ENCODE assay signal across 8 cellular contexts in genomic region chr6:104771258-104771832, GRCh38.
DNase-seq lines count a peak whose midpoint lies in the region; ATAC-seq, FAIRE-seq and TF ChIP-seq lines count a peak whose summit lies in the region.

No MANE protein-coding gene starts in this region.

- POLR2A ChIA-PET in A549 (lab: Yijun Ruan, JAX) = no interaction called here

- TF ChIP-seq EP300 in A549 (IDR thresholded peaks at IDR 0.05) (no peak), sigmoid colon (IDR thresholded peaks at IDR 0.05) (no peak)

- intact Hi-C loops in sigmoid colon (cut with DNase I) = no loop called here

- no peaks in the 10 kb centered on the region for H3K36me3 ChIP-seq in brain microvascular endothelial cell (replicated peaks)
- H3K36me3 ChIP-seq in lung (ENCODE audit: control insufficient read depth in 2 of 2, insufficient read depth in 2 of 2, low read length in 2 of 2) = peaks cover 1 to 2% of the 10 kb centered on the region in 2 donors
- peaks cover 0 to 14% (median 0%) of the 10 kb centered on the region in 4 donors for H3K36me3 ChIP-seq in sigmoid colon

- H3K27ac ChIP-seq in A549 (no peak overlapping the region), brain microvascular endothelial cell (no peak overlapping the region), lung (ENCODE audit: low read depth in 1 of 2, low read length in 1 of 2) (no peak overlapping the region), sigmoid colon (no peak overlapping the region)

- CTCF ChIA-PET in A549 (lab: Yijun Ruan, JAX) = interaction anchor here (0.9 to 1.2 kb wide), 2 partner anchors 91 to 446 kb away, joined by 3 read pairs; no protein-coding TSS in a partner anchor

- no peaks in the 10 kb centered on the region for H3K4me1 ChIP-seq in A549
- H3K4me1 ChIP-seq in lung (ENCODE audit: control insufficient read depth in 2 of 2, insufficient read depth in 2 of 2, low read length in 2 of 2) = no peaks in the 10 kb centered on the region
- no peaks in the 10 kb centered on the region for H3K4me1 ChIP-seq in sigmoid colon

- H3K4me3 ChIP-seq in A549 = no peak overlapping the region
- H3K4me3 ChIP-seq in brain microvascular endothelial cell (ENCODE audit: low read depth, low read length) = no peak overlapping the region
- no peak overlapping the region for H3K4me3 ChIP-seq in lung
- H3K4me3 ChIP-seq in sigmoid colon = no peak overlapping the region

- 3% methylated on average over 2 of the region's 2 CpGs for whole genome bisulfite sequencing in A549 (ENCODE audit: missing lambda C conversion rate)
- 48 to 61% methylated on average over 2 of the region's 2 CpGs for WGBS in lung, 2 donors
- 53 to 71% methylated on average over 2 of the region's 2 CpGs for WGBS in sigmoid colon, 2 donors

- no peak overlapping the region for H3K4me2 ChIP-seq in A549

- ATAC-seq in A549 (peak in 1 of 2 experiments; percentile 78; a peak in 3 of 6 replicates), HG02610 (IDR thresholded peaks at IDR 0.05; ENCODE audit: unreplicated experiment) (peak; percentile 71), lung (ENCODE audit: insufficient read depth, low FRiP score) (no peak), HG03108 (IDR thresholded peaks at IDR 0.05; ENCODE audit: unreplicated experiment) (no peak)

- no peaks in the 10 kb centered on the region for H3K9me3 ChIP-seq in A549
- no peaks in the 10 kb centered on the region for H3K9me3 ChIP-seq in lung (ENCODE audit: control insufficient read depth in 2 of 2, insufficient read depth in 1 of 2, low read length in 1 of 2)
- H3K9me3 ChIP-seq in sigmoid colon = no peaks in the 10 kb centered on the region

- H3K27me3 ChIP-seq in brain microvascular endothelial cell (replicated peaks) (no peaks in the 10 kb centered on the region), lung (ENCODE audit: control insufficient read depth, insufficient read depth) (no peaks in the 10 kb centered on the region), sigmoid colon (no peaks in the 10 kb centered on the region)

- TF ChIP-seq POLR2A in A549 (IDR thresholded peaks at IDR 0.05; ENCODE audit: low read length) (no peak), sigmoid colon (IDR thresholded peaks at IDR 0.05) (no peak)

- no peak for FAIRE-seq in A549 (lab: Jason Lieb, UNC)

- in situ Hi-C loops in brain microvascular endothelial cell (cut with HindIII; ENCODE audit: low pct_ligation_motif_present, low sequenced_read_pairs) = no loop called here

- peak; percentile 61 for TF ChIP-seq RAD21 in A549 (conservative IDR thresholded peaks at IDR 0.05 in 1 of 2, IDR thresholded peaks at IDR 0.05 in 1 of 2)

- DNase-seq in A549 (ENCODE audit: low read depth in 1 of 2, low spot score in 1 of 2) = peak; percentile 5 to 6
- DNase-seq in GDM1 (lab: John Stamatoyannopoulos, UW) = peak; percentile 2
- DNase-seq in NCI-H2029 (lab: John Stamatoyannopoulos, UW) = peak; percentile 8
- no peak for DNase-seq in brain microvascular endothelial cell
- DNase-seq in lung (ENCODE audit: low spot score) = no peak
- no peak for DNase-seq in sigmoid colon

- TF ChIP-seq CTCF in A549 (IDR thresholded peaks at IDR 0.05) (peak; percentile 57), brain microvascular endothelial cell (IDR thresholded peaks at IDR 0.05; ENCODE audit: low read depth, low read length, missing control alignments) (peak; percentile 20), lung (IDR thresholded peaks at IDR 0.05; ENCODE audit: control extremely low read depth, extremely low read depth) (peak; percentile 39), sigmoid colon (IDR thresholded peaks at IDR 0.05) (peak in 2 of 4 experiments; percentile 23 to 34)

TF ChIP-seq in A549, 52 proteins besides CTCF, POLR2A, EP300 and RAD21:
- TF ChIP-seq BHLHE40 (IDR thresholded peaks at IDR 0.05; ENCODE audit: low read depth, low read length) (no peak), SMC3 (IDR thresholded peaks at IDR 0.05) (0 out of 3 replicates have a peak, but pooled peaks have one; percentile 32), RARB (CRISPR knock-in tag; IDR thresholded peaks at IDR 0.05) (no peak)

Comparison
In these comparisons a context has a peak if more than half of its experiments do, and no peak if none do; other contexts are left out.
1. DNase-seq: peak in A549 (2 of 2), GDM1 (single experiment) and NCI-H2029 (single experiment); none in brain microvascular endothelial cell (single experiment), lung (single experiment) and sigmoid colon (single experiment).